Comparison of ENCODE assay signal across 9 cellular contexts in the genomic region with DNA sequence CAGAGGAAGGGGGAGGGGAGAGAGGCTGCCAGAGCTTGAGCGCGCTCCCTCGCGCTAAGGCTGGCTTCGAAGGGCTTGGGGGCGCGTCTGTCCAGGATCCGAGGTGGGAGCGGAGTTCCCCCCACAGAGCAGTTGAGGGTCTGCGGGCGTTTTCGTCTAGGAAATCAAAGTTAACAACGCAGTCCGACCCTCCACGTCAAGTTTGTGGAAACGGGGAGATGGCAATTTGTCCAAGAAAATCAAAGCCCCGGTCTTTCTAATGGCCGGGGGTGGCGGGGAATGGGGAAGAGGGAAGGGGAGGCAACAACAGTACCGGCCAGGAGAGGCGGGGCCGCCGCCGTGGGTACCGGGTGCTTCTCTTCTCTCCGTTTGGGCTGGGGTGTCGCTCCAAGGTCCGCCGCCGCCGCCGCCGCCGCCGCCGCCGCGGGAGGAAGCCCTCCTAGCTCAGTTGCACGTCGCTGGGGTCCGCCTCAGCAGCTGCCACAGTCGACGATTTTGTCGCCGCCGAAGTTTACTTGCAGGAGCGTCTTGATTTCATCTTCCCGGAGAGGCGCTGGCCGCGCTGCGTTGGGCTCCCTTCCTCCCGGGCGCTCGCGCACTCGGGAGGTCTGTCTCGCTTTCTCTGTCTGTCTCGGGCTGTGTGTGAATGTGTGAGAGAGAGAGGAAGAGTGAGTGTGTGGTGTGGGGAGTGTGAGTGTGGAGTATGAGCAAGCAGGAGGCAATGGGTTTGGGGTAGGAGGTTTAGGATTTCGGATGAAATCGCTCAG. TPM values are rescaled to one million over a fixed set of nuclear protein-coding genes. Genes with fewer than 3 reads are reported as not detected.
DNase-seq lines count a peak whose midpoint lies in the region; ATAC-seq, FAIRE-seq and TF ChIP-seq lines count a peak whose summit lies in the region.
"Had no signal": no experiment of that assay in that cellular context is flagged by ENCODE, and none has a peak within 500 bp of the region (broad histone marks: within the 10 kb centered on the region; RNA-seq: fewer than 3 reads in every experiment).

No MANE protein-coding gene starts in this region.

- peaks cover 0 to 7% of the 10 kb centered on the region in 2 donors for H3K4me1 ChIP-seq in kidney (ENCODE audit: control insufficient read depth in 1 of 2, insufficient read depth in 1 of 2, low read depth in 1 of 2, low read length in 2 of 2)
- peaks cover 0 to 39% (median 18%) of the 10 kb centered on the region in 4 donors for H3K4me1 ChIP-seq in tibial artery

- no peaks in the 10 kb centered on the region for H3K9me3 Mint-ChIP-seq in activated CD8-positive, alpha-beta memory T cell treated with anti-CD3 and anti-CD28 coated beads, Interleukin-2, amount 10 ng/mL, durations not matched to agents 7 days and 5 days (ENCODE audit: low read depth)
- H3K9me3 Mint-ChIP-seq in activated naive CD8-positive, alpha-beta T cell treated with anti-CD3 and anti-CD28 coated beads, Interleukin-2, amount 50 U/mL, for 24 hours: no peaks in the 10 kb centered on the region

- POLR2A ChIA-PET in RWPE1 (lab: Yijun Ruan, JAX; ENCODE audit: low non-redundant PET): no interaction called here

- CTCF ChIA-PET in activated CD8-positive, alpha-beta memory T cell treated with anti-CD3 and anti-CD28 coated beads, Interleukin-2, amount 10 ng/mL, durations not matched to agents 7 days and 5 days (lab: Charles Lee): no interaction called here
- CTCF ChIA-PET in RWPE1 (lab: Yijun Ruan, JAX): interaction anchor here (0.6 kb wide), 1 partner anchor 1510 kb away, joined by 4 read pairs; no protein-coding TSS in a partner anchor

- H3K27me3 Mint-ChIP-seq in activated CD8-positive, alpha-beta memory T cell treated with anti-CD3 and anti-CD28 coated beads, Interleukin-2, amount 10 ng/mL, durations not matched to agents 7 days and 5 days: peaks cover 78% of the 10 kb centered on the region
- H3K27me3 Mint-ChIP-seq in activated naive CD8-positive, alpha-beta T cell treated with anti-CD3 and anti-CD28 coated beads, Interleukin-2, amount 50 U/mL, for 24 hours: peaks cover 63% of the 10 kb centered on the region

- FAIRE-seq in kidney (lab: Jason Lieb, UNC): no peak

- peak overlapping the region; percentile 48 for H3K27ac Mint-ChIP-seq in activated CD8-positive, alpha-beta memory T cell treated with anti-CD3 and anti-CD28 coated beads, Interleukin-2, amount 10 ng/mL, durations not matched to agents 7 days and 5 days
- no peak overlapping the region for H3K27ac Mint-ChIP-seq in activated naive CD8-positive, alpha-beta T cell treated with anti-CD3 and anti-CD28 coated beads, Interleukin-2, amount 50 U/mL, for 24 hours

- H3K4me3 Mint-ChIP-seq in activated CD8-positive, alpha-beta memory T cell treated with anti-CD3 and anti-CD28 coated beads, Interleukin-2, amount 10 ng/mL, durations not matched to agents 7 days and 5 days: no peak overlapping the region
- peak overlapping the region; percentile 62 for H3K4me3 Mint-ChIP-seq in activated naive CD8-positive, alpha-beta T cell treated with anti-CD3 and anti-CD28 coated beads, Interleukin-2, amount 50 U/mL, for 24 hours

- H3K4me3 ChIP-seq in kidney (ENCODE audit: low read length in 2 of 2) (peak overlapping the region; percentile 42 to 49), tibial artery (peak overlapping the region; percentile 36 to 51)

- no peak for ATAC-seq in activated CD8-positive, alpha-beta memory T cell treated with anti-CD3 and anti-CD28 coated beads, Interleukin-2, amount 10 ng/mL, durations not matched to agents 7 days and 5 days
- peak; percentile 28 for ATAC-seq in activated naive CD8-positive, alpha-beta T cell treated with anti-CD3 and anti-CD28 coated beads, Interleukin-2, amount 50 U/mL, for 24 hours

- H3K9me3 ChIP-seq in kidney (ENCODE audit: control insufficient read depth in 1 of 2, low read length in 2 of 2): no peaks in the 10 kb centered on the region
- H3K9me3 ChIP-seq in tibial artery: no peaks in the 10 kb centered on the region

- no peak for TF ChIP-seq CTCF in kidney (IDR thresholded peaks at IDR 0.05; ENCODE audit: borderline replicate concordance, extremely low read depth, insufficient read depth)
- TF ChIP-seq CTCF in tibial artery (IDR thresholded peaks at IDR 0.05): no peak
- no peak for TF ChIP-seq CTCF in RWPE1 (conservative IDR thresholded peaks at IDR 0.05; ENCODE audit: low read depth)

- peaks cover 2% of the 10 kb centered on the region for H3K36me3 Mint-ChIP-seq in activated CD8-positive, alpha-beta memory T cell treated with anti-CD3 and anti-CD28 coated beads, Interleukin-2, amount 10 ng/mL, durations not matched to agents 7 days and 5 days
- no peaks in the 10 kb centered on the region for H3K36me3 Mint-ChIP-seq in activated naive CD8-positive, alpha-beta T cell treated with anti-CD3 and anti-CD28 coated beads, Interleukin-2, amount 50 U/mL, for 24 hours (ENCODE audit: low read depth)

- DNase-seq in activated CD8-positive, alpha-beta memory T cell treated with anti-CD3 and anti-CD28 coated beads, Interleukin-2, amount 10 ng/mL, durations not matched to agents 7 days and 5 days: no peak
- DNase-seq in activated CD8-positive, alpha-beta memory T cell treated with anti-CD3 and anti-CD28 coated beads for 24 hours: no peak
- DNase-seq in activated naive CD8-positive, alpha-beta T cell treated with anti-CD3 and anti-CD28 coated beads, Interleukin-2, amount 50 U/mL, for 24 hours: no peak
- DNase-seq in kidney (peak; percentile 67), tibial artery (no peak), inferior parietal cortex (ENCODE audit: extremely low spot score) (no peak), RWPE1 (ENCODE audit: low spot score) (no peak)
- DNase-seq in stimulated activated CD4-positive, alpha-beta T cell treated with anti-CD3 and anti-CD28 coated beads, Interleukin-12 subunit alpha, Interleukin-12 subunit beta, amount 100 ng/mL, for 4 hours: no peak

- H3K36me3 ChIP-seq in kidney (ENCODE audit: control insufficient read depth in 1 of 2, insufficient read depth in 2 of 2, low read length in 2 of 2): no peaks in the 10 kb centered on the region
- H3K36me3 ChIP-seq in tibial artery: no peaks in the 10 kb centered on the region

- no peak overlapping the region for H3K9ac ChIP-seq in kidney (ENCODE audit: low read length in 2 of 2)

- H3K4me1 Mint-ChIP-seq in activated CD8-positive, alpha-beta memory T cell treated with anti-CD3 and anti-CD28 coated beads, Interleukin-2, amount 10 ng/mL, durations not matched to agents 7 days and 5 days: peaks cover 2% of the 10 kb centered on the region
- H3K4me1 Mint-ChIP-seq in activated naive CD8-positive, alpha-beta T cell treated with anti-CD3 and anti-CD28 coated beads, Interleukin-2, amount 50 U/mL, for 24 hours: peaks cover 2% of the 10 kb centered on the region

- intact Hi-C loops in kidney (cut with DNase I) (no loop called here), tibial artery (cut with DNase I; ENCODE audit: low total_unique reads) (no loop called here)

- peaks cover 0 to 41% of the 10 kb centered on the region in 2 donors for H3K27me3 ChIP-seq in tibial artery

- H3K27ac ChIP-seq in kidney (ENCODE audit: low read depth in 2 of 2, low read length in 2 of 2) (no peak overlapping the region), tibial artery (no peak overlapping the region), RWPE1 (no peak overlapping the region)

RNA-seq across cellular contexts. Expression of a gene that starts 0.6 kb away (rescaled TPM):
- not detected for total RNA-seq in activated CD8-positive, alpha-beta memory T cell treated with anti-CD3 and anti-CD28 coated beads, Interleukin-2, amount 10 ng/mL, durations not matched to agents 7 days and 5 days
- total RNA-seq in kidney: 0.66 TPM
- 0.75 TPM for polyA plus RNA-seq in kidney (ENCODE audit: insufficient read depth, low read depth, low replicate concordance)
- total RNA-seq: mononuclear cell had no signal
